1 cellular context compared by ENCODE assay signal in the genomic region with DNA sequence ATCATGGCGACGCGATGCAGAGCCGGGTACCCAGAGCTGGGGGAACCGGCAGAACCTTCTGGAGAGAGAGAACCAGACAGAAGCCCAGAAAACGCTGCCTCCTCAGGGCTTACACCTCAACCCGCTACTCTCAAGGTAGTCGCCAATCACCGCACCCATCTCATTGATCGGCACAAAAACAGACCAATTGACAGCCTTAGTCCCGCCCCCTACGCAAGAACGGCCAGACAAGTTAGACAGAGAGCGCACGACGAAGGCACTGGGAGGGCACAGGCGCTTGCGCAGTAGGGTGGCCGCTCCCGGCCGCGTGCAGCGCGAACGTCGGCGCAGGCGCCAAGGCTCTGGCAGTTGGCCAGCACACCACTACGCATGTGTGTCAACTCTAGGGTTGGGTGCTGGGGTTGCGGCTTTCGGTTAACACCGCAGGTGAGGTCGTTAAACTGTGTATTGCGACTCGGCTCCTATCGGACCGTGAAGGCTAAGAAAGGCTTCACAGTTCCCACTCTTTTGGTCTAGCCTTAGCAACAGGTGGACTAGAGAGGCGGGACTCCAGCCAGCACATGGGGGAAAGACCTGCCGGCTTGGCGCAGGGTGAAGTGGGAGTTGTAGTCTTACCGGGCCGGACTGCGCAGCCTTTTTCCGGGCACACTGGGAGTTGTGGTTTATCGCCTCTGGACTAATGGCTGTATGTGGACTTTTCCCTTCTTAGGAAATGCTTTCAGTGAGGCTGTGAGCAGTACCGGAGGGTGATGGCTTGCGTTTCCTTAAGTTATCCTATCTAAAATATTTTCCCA.
A peak's percentile ranks its signal among the peaks of the same experiment; 100 is the strongest.
TF ChIP-seq lines count a peak whose summit lies in the region.

A gene (minus strand): TSS at position 113 of the 794 bp plus-strand sequence. CDS start 108 bp downstream, at position 5.
A gene (plus strand): TSS at position 347 of the 794 bp plus-strand sequence. CDS start 1,232 bp downstream, outside the sequence.

TF ChIP-seq in HEK293, 187 proteins besides CTCF, POLR2A, EP300 and RAD21 (continued from another document):
- TF ChIP-seq, protein P1, sequence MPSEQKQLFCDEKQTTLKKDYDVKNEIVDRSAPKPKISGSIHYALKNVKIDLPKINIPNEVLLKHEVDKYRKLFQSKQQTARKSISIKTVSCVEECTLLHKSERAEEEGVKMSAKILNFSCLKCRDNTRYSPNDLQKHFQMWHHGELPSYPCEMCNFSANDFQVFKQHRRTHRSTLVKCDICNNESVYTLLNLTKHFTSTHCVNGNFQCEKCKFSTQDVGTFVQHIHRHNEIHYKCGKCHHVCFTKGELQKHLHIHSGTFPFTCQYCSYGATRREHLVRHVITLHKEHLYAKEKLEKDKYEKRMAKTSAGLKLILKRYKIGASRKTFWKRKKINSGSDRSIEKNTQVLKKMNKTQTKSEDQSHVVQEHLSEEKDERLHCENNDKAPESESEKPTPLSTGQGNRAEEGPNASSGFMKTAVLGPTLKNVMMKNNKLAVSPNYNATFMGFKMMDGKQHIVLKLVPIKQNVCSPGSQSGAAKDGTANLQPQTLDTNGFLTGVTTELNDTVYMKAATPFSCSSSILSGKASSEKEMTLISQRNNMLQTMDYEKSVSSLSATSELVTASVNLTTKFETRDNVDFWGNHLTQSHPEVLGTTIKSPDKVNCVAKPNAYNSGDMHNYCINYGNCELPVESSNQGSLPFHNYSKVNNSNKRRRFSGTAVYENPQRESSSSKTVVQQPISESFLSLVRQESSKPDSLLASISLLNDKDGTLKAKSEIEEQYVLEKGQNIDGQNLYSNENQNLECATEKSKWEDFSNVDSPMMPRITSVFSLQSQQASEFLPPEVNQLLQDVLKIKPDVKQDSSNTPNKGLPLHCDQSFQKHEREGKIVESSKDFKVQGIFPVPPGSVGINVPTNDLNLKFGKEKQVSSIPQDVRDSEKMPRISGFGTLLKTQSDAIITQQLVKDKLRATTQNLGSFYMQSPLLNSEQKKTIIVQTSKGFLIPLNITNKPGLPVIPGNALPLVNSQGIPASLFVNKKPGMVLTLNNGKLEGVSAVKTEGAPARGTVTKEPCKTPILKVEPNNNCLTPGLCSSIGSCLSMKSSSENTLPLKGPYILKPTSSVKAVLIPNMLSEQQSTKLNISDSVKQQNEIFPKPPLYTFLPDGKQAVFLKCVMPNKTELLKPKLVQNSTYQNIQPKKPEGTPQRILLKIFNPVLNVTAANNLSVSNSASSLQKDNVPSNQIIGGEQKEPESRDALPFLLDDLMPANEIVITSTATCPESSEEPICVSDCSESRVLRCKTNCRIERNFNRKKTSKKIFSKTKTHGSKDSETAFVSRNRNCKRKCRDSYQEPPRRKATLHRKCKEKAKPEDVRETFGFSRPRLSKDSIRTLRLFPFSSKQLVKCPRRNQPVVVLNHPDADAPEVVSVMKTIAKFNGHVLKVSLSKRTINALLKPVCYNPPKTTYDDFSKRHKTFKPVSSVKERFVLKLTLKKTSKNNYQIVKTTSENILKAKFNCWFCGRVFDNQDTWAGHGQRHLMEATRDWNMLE (tag by site-specific recombination; conservative IDR thresholded peaks at IDR 0.05; ENCODE audit: low read depth): peak; percentile 17; the same call in 1 of the 2 replicates
- no peak for TF ChIP-seq GLI4 (tag by site-specific recombination; IDR thresholded peaks at IDR 0.05)
- TF ChIP-seq, protein P2, sequence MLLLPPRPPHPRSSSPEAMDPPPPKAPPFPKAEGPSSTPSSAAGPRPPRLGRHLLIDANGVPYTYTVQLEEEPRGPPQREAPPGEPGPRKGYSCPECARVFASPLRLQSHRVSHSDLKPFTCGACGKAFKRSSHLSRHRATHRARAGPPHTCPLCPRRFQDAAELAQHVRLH (tag by site-specific recombination; IDR thresholded peaks at IDR 0.05): peak; percentile 71; the same call in 1 of the 2 replicates
- TF ChIP-seq ZNF701 (tag by site-specific recombination; IDR thresholded peaks at IDR 0.05): no peak
- TF ChIP-seq SCRT1 (tag by site-specific recombination; IDR thresholded peaks at IDR 0.05; ENCODE audit: borderline replicate concordance): peak; percentile 100
- TF ChIP-seq, protein P3, sequence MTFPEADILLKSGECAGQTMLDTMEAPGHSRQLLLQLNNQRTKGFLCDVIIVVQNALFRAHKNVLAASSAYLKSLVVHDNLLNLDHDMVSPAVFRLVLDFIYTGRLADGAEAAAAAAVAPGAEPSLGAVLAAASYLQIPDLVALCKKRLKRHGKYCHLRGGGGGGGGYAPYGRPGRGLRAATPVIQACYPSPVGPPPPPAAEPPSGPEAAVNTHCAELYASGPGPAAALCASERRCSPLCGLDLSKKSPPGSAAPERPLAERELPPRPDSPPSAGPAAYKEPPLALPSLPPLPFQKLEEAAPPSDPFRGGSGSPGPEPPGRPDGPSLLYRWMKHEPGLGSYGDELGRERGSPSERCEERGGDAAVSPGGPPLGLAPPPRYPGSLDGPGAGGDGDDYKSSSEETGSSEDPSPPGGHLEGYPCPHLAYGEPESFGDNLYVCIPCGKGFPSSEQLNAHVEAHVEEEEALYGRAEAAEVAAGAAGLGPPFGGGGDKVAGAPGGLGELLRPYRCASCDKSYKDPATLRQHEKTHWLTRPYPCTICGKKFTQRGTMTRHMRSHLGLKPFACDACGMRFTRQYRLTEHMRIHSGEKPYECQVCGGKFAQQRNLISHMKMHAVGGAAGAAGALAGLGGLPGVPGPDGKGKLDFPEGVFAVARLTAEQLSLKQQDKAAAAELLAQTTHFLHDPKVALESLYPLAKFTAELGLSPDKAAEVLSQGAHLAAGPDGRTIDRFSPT (tag by site-specific recombination; IDR thresholded peaks at IDR 0.05): peak; percentile 93
- no peak for TF ChIP-seq ZNF529 (tag by site-specific recombination; IDR thresholded peaks at IDR 0.05; ENCODE audit: insufficient replicate concordance)
- 0 out of 2 replicates have a peak, but pooled peaks have one; percentile 19 for TF ChIP-seq ZBTB17 (tag by site-specific recombination; IDR thresholded peaks at IDR 0.05)
- TF ChIP-seq, protein P4, sequence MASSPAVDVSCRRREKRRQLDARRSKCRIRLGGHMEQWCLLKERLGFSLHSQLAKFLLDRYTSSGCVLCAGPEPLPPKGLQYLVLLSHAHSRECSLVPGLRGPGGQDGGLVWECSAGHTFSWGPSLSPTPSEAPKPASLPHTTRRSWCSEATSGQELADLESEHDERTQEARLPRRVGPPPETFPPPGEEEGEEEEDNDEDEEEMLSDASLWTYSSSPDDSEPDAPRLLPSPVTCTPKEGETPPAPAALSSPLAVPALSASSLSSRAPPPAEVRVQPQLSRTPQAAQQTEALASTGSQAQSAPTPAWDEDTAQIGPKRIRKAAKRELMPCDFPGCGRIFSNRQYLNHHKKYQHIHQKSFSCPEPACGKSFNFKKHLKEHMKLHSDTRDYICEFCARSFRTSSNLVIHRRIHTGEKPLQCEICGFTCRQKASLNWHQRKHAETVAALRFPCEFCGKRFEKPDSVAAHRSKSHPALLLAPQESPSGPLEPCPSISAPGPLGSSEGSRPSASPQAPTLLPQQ (tag by site-specific recombination; IDR thresholded peaks at IDR 0.05): peak; percentile 47
